In genomic region chr20:39019805-39020325, GRCh38 we compare ENCODE assay signal across 10 cellular contexts. TPM values are rescaled to one million over a fixed set of nuclear protein-coding genes. Genes with fewer than 3 reads are reported as not detected.
DNase-seq lines count a peak whose midpoint lies in the region; ATAC-seq and TF ChIP-seq lines count a peak whose summit lies in the region.
"Had no signal": no experiment of that assay in that cellular context is flagged by ENCODE, and none has a peak within 500 bp of the region (broad histone marks: within the 10 kb centered on the region; RNA-seq: fewer than 3 reads in every experiment).

No MANE protein-coding gene starts in this region.

- H3K9me3 ChIP-seq in mucosa of descending colon, result no peaks in the 10 kb centered on the region

- TF ChIP-seq CTCF in fibroblast of pulmonary artery (IDR thresholded peaks at IDR 0.05; ENCODE audit: low read length, missing control alignments) (no peak), mucosa of descending colon (IDR thresholded peaks at IDR 0.05) (no peak)

- ATAC-seq in GM21515 (IDR thresholded peaks at IDR 0.05; ENCODE audit: unreplicated experiment), result peak; percentile 67
- peak; percentile 93 for ATAC-seq in HG03432 (IDR thresholded peaks at IDR 0.05; ENCODE audit: unreplicated experiment)
- no peak for ATAC-seq in mucosa of descending colon
- ATAC-seq: left lobe of liver had no signal

- DNase-seq in NCI-H1105 treated with DMSO at 0.1 percent for 48 hours (lab: John Stamatoyannopoulos, UW), result peak; percentile 1
- no peak for DNase-seq in NCI-H1105 (lab: John Stamatoyannopoulos, UW)
- peak; percentile 39 for DNase-seq in fibroblast of pulmonary artery (ENCODE audit: low read depth)
- no peak for DNase-seq in mucosa of descending colon
- DNase-seq in NCI-H1048 (lab: John Stamatoyannopoulos, UW), result no peak
- no peak for DNase-seq in SW480 (ENCODE audit: low spot score)
- DNase-seq: NCI-H1417 had no signal

- no peaks in the 10 kb centered on the region for H3K36me3 ChIP-seq in mucosa of descending colon (ENCODE audit: low read depth)

- intact Hi-C loops in mucosa of descending colon (cut with DNase I, micrococcal nuclease), result no loop called here

- no peak overlapping the region for H3K4me3 ChIP-seq in fibroblast of pulmonary artery (replicated peaks; ENCODE audit: low read depth, low read length)
- H3K4me3 ChIP-seq in mucosa of descending colon, result no peak overlapping the region

- no peaks in the 10 kb centered on the region for H3K4me1 ChIP-seq in mucosa of descending colon (ENCODE audit: low read depth)

RNA-seq across cellular contexts. Expression of gene DHX35, which starts 57.7 kb away (rescaled TPM):
- 10 to 100 TPM; 14.8 to 16.4 (median 16.3) TPM for total RNA-seq in mucosa of descending colon

Comparison
In these comparisons a context has a peak if more than half of its experiments do, and no peak if none do; other contexts are left out.
1. DNase-seq: peak in NCI-H1105 treated with DMSO at 0.1 percent for 48 hours (single experiment) and fibroblast of pulmonary artery (single experiment); none in NCI-H1105 (single experiment), mucosa of descending colon (0 of 3), NCI-H1048 (single experiment) and SW480 (single experiment).